In the genomic region with DNA sequence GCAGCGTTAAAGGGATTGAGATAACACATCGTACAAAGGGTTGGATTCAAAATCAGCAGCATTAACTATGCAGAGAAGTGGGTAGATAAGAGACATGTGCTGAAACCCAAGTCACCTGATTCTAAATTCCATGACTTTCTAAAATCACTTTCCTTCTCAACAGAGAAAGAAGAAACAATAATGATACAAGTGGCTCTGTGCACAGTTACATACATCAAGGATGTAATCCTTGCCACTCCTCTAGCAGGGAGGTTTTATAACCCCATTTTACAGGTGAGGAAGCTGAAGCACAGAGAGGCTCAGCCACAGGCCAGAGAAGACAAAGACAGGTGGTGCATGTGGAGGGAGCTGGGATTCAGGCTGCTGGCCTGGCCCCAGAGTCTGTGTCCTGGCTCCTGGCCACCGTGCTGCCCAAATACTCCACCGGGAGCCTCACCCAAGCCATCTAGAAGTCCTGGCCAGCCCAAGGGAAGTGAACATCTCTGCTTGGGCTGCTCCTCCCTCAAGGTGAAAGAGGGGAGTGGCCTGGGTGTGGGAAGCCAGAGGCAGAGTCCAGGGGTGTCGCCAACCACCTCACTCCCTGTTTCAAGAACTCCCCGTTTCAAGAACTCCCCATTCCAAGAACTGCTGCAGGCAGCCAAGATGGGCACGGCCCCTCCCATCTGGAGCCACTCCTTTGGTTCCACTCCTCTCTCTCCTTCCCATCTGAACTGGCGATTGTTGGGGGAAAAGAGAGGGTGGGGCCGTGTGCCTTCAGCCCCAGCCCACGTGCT, we compare ENCODE assay signal across 1 cellular context.
TF ChIP-seq lines count a peak whose summit lies in the region.

No MANE protein-coding gene starts in this region.

TF ChIP-seq in HCT116, 20 proteins besides CTCF, POLR2A, EP300 and RAD21 (continued from another document):
- TF ChIP-seq, protein P1, sequence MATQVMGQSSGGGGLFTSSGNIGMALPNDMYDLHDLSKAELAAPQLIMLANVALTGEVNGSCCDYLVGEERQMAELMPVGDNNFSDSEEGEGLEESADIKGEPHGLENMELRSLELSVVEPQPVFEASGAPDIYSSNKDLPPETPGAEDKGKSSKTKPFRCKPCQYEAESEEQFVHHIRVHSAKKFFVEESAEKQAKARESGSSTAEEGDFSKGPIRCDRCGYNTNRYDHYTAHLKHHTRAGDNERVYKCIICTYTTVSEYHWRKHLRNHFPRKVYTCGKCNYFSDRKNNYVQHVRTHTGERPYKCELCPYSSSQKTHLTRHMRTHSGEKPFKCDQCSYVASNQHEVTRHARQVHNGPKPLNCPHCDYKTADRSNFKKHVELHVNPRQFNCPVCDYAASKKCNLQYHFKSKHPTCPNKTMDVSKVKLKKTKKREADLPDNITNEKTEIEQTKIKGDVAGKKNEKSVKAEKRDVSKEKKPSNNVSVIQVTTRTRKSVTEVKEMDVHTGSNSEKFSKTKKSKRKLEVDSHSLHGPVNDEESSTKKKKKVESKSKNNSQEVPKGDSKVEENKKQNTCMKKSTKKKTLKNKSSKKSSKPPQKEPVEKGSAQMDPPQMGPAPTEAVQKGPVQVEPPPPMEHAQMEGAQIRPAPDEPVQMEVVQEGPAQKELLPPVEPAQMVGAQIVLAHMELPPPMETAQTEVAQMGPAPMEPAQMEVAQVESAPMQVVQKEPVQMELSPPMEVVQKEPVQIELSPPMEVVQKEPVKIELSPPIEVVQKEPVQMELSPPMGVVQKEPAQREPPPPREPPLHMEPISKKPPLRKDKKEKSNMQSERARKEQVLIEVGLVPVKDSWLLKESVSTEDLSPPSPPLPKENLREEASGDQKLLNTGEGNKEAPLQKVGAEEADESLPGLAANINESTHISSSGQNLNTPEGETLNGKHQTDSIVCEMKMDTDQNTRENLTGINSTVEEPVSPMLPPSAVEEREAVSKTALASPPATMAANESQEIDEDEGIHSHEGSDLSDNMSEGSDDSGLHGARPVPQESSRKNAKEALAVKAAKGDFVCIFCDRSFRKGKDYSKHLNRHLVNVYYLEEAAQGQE (IDR thresholded peaks at IDR 0.05; ENCODE audit: low read depth) = no peak
- no peak for TF ChIP-seq JUND (IDR thresholded peaks at IDR 0.05)
- TF ChIP-seq CBX3 (IDR thresholded peaks at IDR 0.05; ENCODE audit: low read depth) = no peak
- TF ChIP-seq POLR2AphosphoS5 (IDR thresholded peaks at IDR 0.05; ENCODE audit: low read depth, low read length) = no peak
- no peak for TF ChIP-seq SP1 (IDR thresholded peaks at IDR 0.05; ENCODE audit: low read depth)
- no peak for TF ChIP-seq EZH2 (IDR thresholded peaks at IDR 0.05)
- TF ChIP-seq EGR1 (IDR thresholded peaks at IDR 0.05; ENCODE audit: low read depth) = no peak
